In the genomic region with DNA sequence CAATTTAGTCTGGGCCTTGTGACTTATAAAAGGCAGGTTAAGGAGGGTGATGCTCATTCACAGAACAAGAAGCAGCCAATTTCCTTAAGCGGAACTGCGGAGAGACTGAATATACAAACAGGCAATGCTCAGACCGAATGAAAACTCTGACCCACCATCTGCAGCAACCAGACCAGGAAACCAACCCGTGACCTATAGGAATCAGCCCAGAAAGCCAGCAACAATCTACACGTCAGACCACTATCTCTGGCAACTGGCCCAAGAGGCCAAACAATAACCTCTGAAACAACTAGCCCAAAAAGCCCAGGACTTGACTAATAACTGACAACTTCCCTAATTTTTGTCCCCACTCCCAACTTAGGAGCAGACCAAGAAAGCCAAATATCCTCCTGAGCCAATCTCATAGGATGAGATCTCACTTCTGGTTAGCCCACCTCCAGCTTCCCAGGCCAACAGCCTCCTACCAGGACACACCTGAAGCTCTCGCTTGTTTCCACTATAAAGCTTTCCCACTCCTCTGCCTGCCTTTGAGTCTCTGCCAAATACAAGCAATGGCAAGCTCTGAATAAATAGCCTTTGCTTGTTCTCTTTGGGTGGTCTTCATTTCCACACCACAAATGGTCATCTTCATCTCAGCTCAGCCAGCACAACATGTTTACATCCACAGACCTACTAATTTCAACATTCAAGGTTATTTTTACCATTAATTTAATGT, we compare ENCODE assay signal across 26 cellular contexts.
"Had no signal": no experiment of that assay in that cellular context is flagged by ENCODE, and none has a peak within 500 bp of the region (broad histone marks: within the 10 kb centered on the region; RNA-seq: fewer than 3 reads in every experiment).

No MANE protein-coding gene starts in this region.

- DNase-seq: dermis blood vessel endothelial cell; effector memory CD4-positive, alpha-beta T cell; erythroblast; esophagus squamous epithelium; foreskin melanocyte; glutamatergic neuron; heart right ventricle; hypothalamus; immature natural killer cell; natural killer cell; right lobe of liver; small intestine; stimulated activated CD4-positive, alpha-beta T cell treated with anti-CD3 and anti-CD28 coated beads, Interleukin-15, amount 100 ng/mL, for 24 hours; stimulated activated CD4-positive, alpha-beta T cell treated with anti-CD3 and anti-CD28 coated beads, Interleukin-2, amount 100 ng/mL, for 48 hours; stimulated activated naive B cell treated with anti-CD40 and anti-IgM and Interleukin-4, amounts not matched to agents 10 μg/mL and 1 μg/mL and 100 μg/mL, for 72 hours; transverse colon; upper lobe of right lung; uterus had no signal

- H3K27me3 ChIP-seq: esophagus squamous epithelium, right lobe of liver, transverse colon, upper lobe of right lung, uterus had no signal

- H3K36me3 Mint-ChIP-seq: natural killer cell; neural progenitor cell; stimulated activated naive B cell treated with anti-CD40 and anti-IgM and Interleukin-4, amounts not matched to agents 10 μg/mL and 1 μg/mL and 100 μg/mL, for 72 hours had no signal

- ATAC-seq: heart right ventricle; left lobe of liver; natural killer cell; right lobe of liver; stimulated activated naive B cell treated with anti-CD40 and anti-IgM and Interleukin-4, amounts not matched to agents 10 μg/mL and 1 μg/mL and 100 μg/mL, for 72 hours; upper lobe of right lung had no signal

- H3K9me3 Mint-ChIP-seq: natural killer cell; neural progenitor cell; stimulated activated naive CD8-positive, alpha-beta T cell treated with anti-CD3 and anti-CD28 coated beads, Interleukin-15, Interleukin-2, amounts not matched to agents 100 ng/mL and 50 ng/mL, for 24 hours had no signal

- H3K4me3 ChIP-seq: coronary artery, esophagus squamous epithelium, heart right ventricle, lung, neural progenitor cell, right lobe of liver, transverse colon, upper lobe of right lung, uterus had no signal

- H3K4me3 Mint-ChIP-seq: immature natural killer cell; memory B cell; natural killer cell; neural progenitor cell; stimulated activated naive B cell treated with anti-CD40 and anti-IgM and Interleukin-4, amounts not matched to agents 10 μg/mL and 1 μg/mL and 100 μg/mL, for 72 hours; stimulated activated naive CD8-positive, alpha-beta T cell treated with anti-CD3 and anti-CD28 coated beads, Interleukin-15, Interleukin-2, amounts not matched to agents 100 ng/mL and 50 ng/mL, for 24 hours had no signal

- H3K27me3 Mint-ChIP-seq: stimulated activated naive B cell treated with anti-CD40 and anti-IgM and Interleukin-4, amounts not matched to agents 10 μg/mL and 1 μg/mL and 100 μg/mL, for 72 hours had no signal

- H3K36me3 ChIP-seq: esophagus squamous epithelium, heart right ventricle, neural progenitor cell, right lobe of liver, transverse colon, upper lobe of right lung, uterus had no signal

- H3K27ac Mint-ChIP-seq: immature natural killer cell; memory B cell; natural killer cell; neural progenitor cell; progenitor cell of endocrine pancreas; stimulated activated naive B cell treated with anti-CD40 and anti-IgM and Interleukin-4, amounts not matched to agents 10 μg/mL and 1 μg/mL and 100 μg/mL, for 72 hours; stimulated activated naive CD8-positive, alpha-beta T cell treated with anti-CD3 and anti-CD28 coated beads, Interleukin-15, Interleukin-2, amounts not matched to agents 100 ng/mL and 50 ng/mL, for 24 hours had no signal

- FAIRE-seq: keratinocyte, small intestine had no signal
